In the genomic region with DNA sequence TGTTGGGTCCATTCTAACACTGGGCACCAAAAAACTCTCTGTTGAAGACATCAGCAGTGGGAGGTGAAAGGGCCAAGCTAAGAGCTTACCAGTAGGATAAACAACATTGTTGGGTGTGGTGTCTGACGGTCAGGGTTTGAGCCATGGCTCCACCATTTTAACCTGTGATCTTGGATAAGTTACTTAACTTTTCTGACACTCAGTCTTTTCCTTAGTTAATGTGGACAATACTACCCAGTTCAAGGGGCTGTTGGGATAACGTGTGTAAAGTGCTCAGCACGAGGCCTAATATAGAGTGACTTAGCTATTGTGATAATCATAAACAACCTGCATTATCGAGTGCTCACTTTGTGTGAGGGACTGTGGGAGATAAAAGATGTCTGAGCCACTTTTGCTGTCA, we compare ENCODE assay signal across 16 cellular contexts. TPM values are rescaled to one million over a fixed set of nuclear protein-coding genes. Genes with fewer than 3 reads are reported as not detected.
"Had no signal": no experiment of that assay in that cellular context is flagged by ENCODE, and none has a peak within 500 bp of the region (broad histone marks: within the 10 kb centered on the region; RNA-seq: fewer than 3 reads in every experiment).

No MANE protein-coding gene starts in this region.

- H3K27ac ChIP-seq: body of pancreas, parathyroid adenoma had no signal

- H3K27me3 ChIP-seq: body of pancreas had no signal

- H3K4me1 ChIP-seq: body of pancreas, parathyroid adenoma had no signal

- H3K9me3 ChIP-seq: body of pancreas had no signal

- DNase-seq: activated CD4-positive, alpha-beta T cell treated with anti-CD3 and anti-CD28 coated beads, Interleukin-2, amount 50 U/mL, for 1 hour; activated naive CD4-positive, alpha-beta T cell treated with anti-CD3 and anti-CD28 coated beads for 36 hours; body of pancreas; effector memory CD8-positive, alpha-beta T cell; mesendoderm; stimulated activated CD4-positive, alpha-beta T cell treated with anti-CD3 and anti-CD28 coated beads, Interleukin-12 subunit alpha, Interleukin-12 subunit beta, amount 100 ng/mL, for 4 hours; stimulated activated CD4-positive, alpha-beta T cell treated with anti-CD3 and anti-CD28 coated beads, Interleukin-1b, Interleukin-23, amount 100 ng/mL, for 48 hours; stimulated activated naive CD8-positive, alpha-beta T cell treated with anti-CD3 and anti-CD28 coated beads, Interleukin-15, amount 100 ng/mL, for 72 hours; SW 1271; T1000; trophoblast cell had no signal

- H3K4me3 Mint-ChIP-seq: activated naive CD4-positive, alpha-beta T cell treated with anti-CD3 and anti-CD28 coated beads for 36 hours; nephron; stimulated activated naive CD8-positive, alpha-beta T cell treated with anti-CD3 and anti-CD28 coated beads, Interleukin-15, amount 100 ng/mL, for 72 hours had no signal

- ATAC-seq: body of pancreas; effector memory CD8-positive, alpha-beta T cell; stimulated activated naive CD8-positive, alpha-beta T cell treated with anti-CD3 and anti-CD28 coated beads, Interleukin-15, amount 100 ng/mL, for 72 hours had no signal

- H3K4me3 ChIP-seq: body of pancreas had no signal

- H3K9me3 Mint-ChIP-seq: activated naive CD4-positive, alpha-beta T cell treated with anti-CD3 and anti-CD28 coated beads for 36 hours; effector memory CD8-positive, alpha-beta T cell; nephron; stimulated activated naive CD8-positive, alpha-beta T cell treated with anti-CD3 and anti-CD28 coated beads, Interleukin-15, amount 100 ng/mL, for 72 hours had no signal

- H3K27ac Mint-ChIP-seq: activated naive CD4-positive, alpha-beta T cell treated with anti-CD3 and anti-CD28 coated beads for 36 hours; nephron; stimulated activated naive CD8-positive, alpha-beta T cell treated with anti-CD3 and anti-CD28 coated beads, Interleukin-15, amount 100 ng/mL, for 72 hours had no signal

- H3K27me3 Mint-ChIP-seq: effector memory CD8-positive, alpha-beta T cell; stimulated activated naive CD8-positive, alpha-beta T cell treated with anti-CD3 and anti-CD28 coated beads, Interleukin-15, amount 100 ng/mL, for 72 hours had no signal

RNA-seq across cellular contexts. Expression of gene DNAJB13, which starts 52.0 kb away (rescaled TPM):
- total RNA-seq: cardiac septum, dermis microvascular lymphatic vessel endothelial cell, glomerular endothelial cell had no signal
